Comparison of ENCODE assay signal across 8 cellular contexts in genomic region chr1:44355582-44356305, GRCh38. TPM values are rescaled to one million over a fixed set of nuclear protein-coding genes. Genes with fewer than 3 reads are reported as not detected.
DNase-seq lines count a peak whose midpoint lies in the region; ATAC-seq and TF ChIP-seq lines count a peak whose summit lies in the region.

No MANE protein-coding gene starts in this region.

- H3K27ac ChIP-seq in thoracic aorta = peak overlapping the region in 1 of 2 donors; percentile 15

- H3K27me3 ChIP-seq in thoracic aorta (replicated peaks; ENCODE audit: insufficient read depth) = no peaks in the 10 kb centered on the region

- no peak overlapping the region for H3K27ac Mint-ChIP-seq in activated naive CD4-positive, alpha-beta T cell treated with anti-CD3 and anti-CD28 coated beads for 36 hours
- H3K27ac Mint-ChIP-seq in WTC11 = peak overlapping the region; percentile 76

- CTCF ChIA-PET in activated naive CD4-positive, alpha-beta T cell treated with anti-CD3 and anti-CD28 coated beads for 36 hours (lab: Charles Lee) = interaction anchor here (1.1 to 1.6 kb wide), 3 partner anchors 9 to 253 kb away, joined by 3 to 5 read pairs (median 4); no protein-coding TSS in a partner anchor
- CTCF ChIA-PET in WTC11 (lab: Charles Lee) = interaction anchor here (0.6 to 2.2 kb wide), 3 partner anchors 22 to 371 kb away, joined by 3 to 8 read pairs (median 3); no protein-coding TSS in a partner anchor

- H3K36me3 Mint-ChIP-seq in activated naive CD4-positive, alpha-beta T cell treated with anti-CD3 and anti-CD28 coated beads for 36 hours (ENCODE audit: low read depth) = peaks cover 5% of the 10 kb centered on the region
- H3K36me3 Mint-ChIP-seq in WTC11 = peaks cover 3% of the 10 kb centered on the region; the same call in 1 of the 2 replicates

- H3K9me3 ChIP-seq in iPS-18c (ENCODE audit: control insufficient read depth, insufficient read depth, low read length) (no peaks in the 10 kb centered on the region), thoracic aorta (no peaks in the 10 kb centered on the region)

- 0 out of 2 replicates have a peak overlapping the region, but pooled peaks have one; percentile 21 for H3K4me3 ChIP-seq in iPS-18c (ENCODE audit: insufficient read depth, low read depth, low read length)
- H3K4me3 ChIP-seq in thoracic aorta = peak overlapping the region; percentile 97

- H3K4me1 Mint-ChIP-seq in activated naive CD4-positive, alpha-beta T cell treated with anti-CD3 and anti-CD28 coated beads for 36 hours (ENCODE audit: low read depth) = peaks cover 33% of the 10 kb centered on the region
- H3K4me1 Mint-ChIP-seq in WTC11 = peaks cover 44% of the 10 kb centered on the region

- TF ChIP-seq CTCF in WTC11 (IDR thresholded peaks at IDR 0.05) = no peak
- TF ChIP-seq CTCF in thoracic aorta (IDR thresholded peaks at IDR 0.05) = no peak

- H3K4me1 ChIP-seq in thoracic aorta (ENCODE audit: control insufficient read depth in 1 of 2, low read depth in 2 of 2) = peaks cover 5 to 28% of the 10 kb centered on the region in 2 donors

- intact Hi-C loops in activated naive CD4-positive, alpha-beta T cell treated with anti-CD3 and anti-CD28 coated beads for 36 hours (cut with micrococcal nuclease) = loop anchor here (1.0 kb wide), 2 partner anchors 325 to 381 kb away; partner anchors contain the start of gene ATP6V0B

- POLR2A ChIA-PET in WTC11 (lab: Charles Lee) = no interaction called here

- no peak for ATAC-seq in WTC11
- no peak for ATAC-seq in thoracic aorta (ENCODE audit: insufficient number of reproducible peaks, low FRiP score, low read depth)

- no peaks in the 10 kb centered on the region for H3K9me3 Mint-ChIP-seq in activated naive CD4-positive, alpha-beta T cell treated with anti-CD3 and anti-CD28 coated beads for 36 hours
- H3K9me3 Mint-ChIP-seq in WTC11 = no peaks in the 10 kb centered on the region

- DNase-seq in activated naive CD4-positive, alpha-beta T cell treated with anti-CD3 and anti-CD28 coated beads for 36 hours = no peak
- DNase-seq in activated naive CD4-positive, alpha-beta T cell treated with anti-CD3 and anti-CD28 coated beads, Interleukin-2, amount 50 U/mL, for 16 hours = no peak
- DNase-seq in WTC11 (ENCODE audit: low spot score) (no peak), thoracic aorta (ENCODE audit: low spot score) (no peak), NCI-H1436 treated with DMSO at 0.1 percent for 48 hours (lab: John Stamatoyannopoulos, UW) (no peak), NCI-H345 treated with DMSO at 0.1 percent for 48 hours (lab: John Stamatoyannopoulos, UW; ENCODE audit: unreplicated experiment) (no peak), NCI-H524 treated with DMSO at 0.1 percent for 48 hours (lab: John Stamatoyannopoulos, UW) (no peak)

- no peaks in the 10 kb centered on the region for H3K27me3 Mint-ChIP-seq in activated naive CD4-positive, alpha-beta T cell treated with anti-CD3 and anti-CD28 coated beads for 36 hours (ENCODE audit: low read depth)
- H3K27me3 Mint-ChIP-seq in WTC11 (ENCODE audit: low read depth) = peaks cover 3% of the 10 kb centered on the region; the same call in 1 of the 2 replicates

- H3K36me3 ChIP-seq in thoracic aorta = no peaks in the 10 kb centered on the region

- H3K4me3 Mint-ChIP-seq in activated naive CD4-positive, alpha-beta T cell treated with anti-CD3 and anti-CD28 coated beads for 36 hours = peak overlapping the region; percentile 82
- peak overlapping the region; percentile 79 for H3K4me3 Mint-ChIP-seq in WTC11

TF ChIP-seq in WTC11, 78 proteins besides CTCF, POLR2A, EP300 and RAD21:
- no peak for TF ChIP-seq ZBTB21 (CRISPR knock-in tag; IDR thresholded peaks at IDR 0.05; ENCODE audit: borderline replicate concordance)
- no peak for TF ChIP-seq MAX (CRISPR knock-in tag; IDR thresholded peaks at IDR 0.05)
- TF ChIP-seq NR1H2 (CRISPR knock-in tag; IDR thresholded peaks at IDR 0.05) = no peak
- TF ChIP-seq PRDM15 (CRISPR knock-in tag; IDR thresholded peaks at IDR 0.05) = no peak
- TF ChIP-seq E2F1 (CRISPR knock-in tag; IDR thresholded peaks at IDR 0.05) = no peak
- no peak for TF ChIP-seq ZNF671 (CRISPR knock-in tag; IDR thresholded peaks at IDR 0.05)
- no peak for TF ChIP-seq ZMAT4 (CRISPR knock-in tag; IDR thresholded peaks at IDR 0.05)

RNA-seq across cellular contexts. Expression of gene ERI3, which starts 0.7 kb away (rescaled TPM):
- total RNA-seq in activated naive CD4-positive, alpha-beta T cell treated with anti-CD3 and anti-CD28 coated beads for 36 hours = 10 to 100 TPM; 42.4 to 43.0 TPM
- total RNA-seq in WTC11 (2021) = 74.7 to 76.1 TPM (median 75.2 TPM) in 3 replicates
- 10 to 100 TPM; 41.5 to 96.3 TPM for total RNA-seq in thoracic aorta

RNA-seq across cellular contexts. Expression of gene RNF220, which starts 49.3 kb away (rescaled TPM):
- 10 to 100 TPM; 71.6 to 81.6 TPM for total RNA-seq in activated naive CD4-positive, alpha-beta T cell treated with anti-CD3 and anti-CD28 coated beads for 36 hours
- total RNA-seq in WTC11 (2021) = 117 to 128 TPM (median 124 TPM) in 3 replicates
- 100 to 1,000 TPM; 121 to 125 TPM for total RNA-seq in thoracic aorta
